8 cellular contexts compared by ENCODE assay signal in genomic region chr15:78709263-78709882, GRCh38.
A peak's percentile ranks its signal among the peaks of the same experiment; 100 is the strongest.
DNase-seq lines count a peak whose midpoint lies in the region; ATAC-seq and TF ChIP-seq lines count a peak whose summit lies in the region.

No MANE protein-coding gene starts in this region.

- no peaks in the 10 kb centered on the region for H4K20me1 ChIP-seq in neural cell (ENCODE audit: insufficient read depth)

- H3K4me3 ChIP-seq in esophagus squamous epithelium (peak overlapping the region in 1 of 4 donors; percentile 38), neural cell (ENCODE audit: low read length) (no peak overlapping the region)

- no peaks in the 10 kb centered on the region for H3K79me2 ChIP-seq in neural cell (replicated peaks; ENCODE audit: insufficient read depth, low read length)

- H3K9me2 ChIP-seq in neural cell (ENCODE audit: insufficient read depth, low read length): no peaks in the 10 kb centered on the region

- TF ChIP-seq EP300 in neural cell (conservative IDR thresholded peaks at IDR 0.05; ENCODE audit: poor library complexity, severe bottlenecking): no peak

- no peak overlapping the region for H3K4me2 ChIP-seq in neural cell (ENCODE audit: low read length)

- 9 to 11% methylated on average over 9 to 11 of the region's 21 CpGs for WGBS in esophagus squamous epithelium, 2 donors

- H3K4me1 ChIP-seq in esophagus squamous epithelium: peaks cover 0 to 8% (median 0%) of the 10 kb centered on the region in 3 donors

- TF ChIP-seq POLR2A in esophagus squamous epithelium (IDR thresholded peaks at IDR 0.05): no peak

- no peak overlapping the region for H3K9ac ChIP-seq in neural cell (ENCODE audit: low read length)

- ATAC-seq in HG03432 (IDR thresholded peaks at IDR 0.05; ENCODE audit: unreplicated experiment) (peak; percentile 62), HG02840 (IDR thresholded peaks at IDR 0.05; ENCODE audit: low FRiP score, unreplicated experiment) (no peak)

- peak; percentile 95 for TF ChIP-seq RAD21 in neural cell (conservative IDR thresholded peaks at IDR 0.05)

- peaks cover 0 to 4% (median 0%) of the 10 kb centered on the region in 3 donors for H3K9me3 ChIP-seq in esophagus squamous epithelium
- no peaks in the 10 kb centered on the region for H3K9me3 ChIP-seq in neural cell (ENCODE audit: low read length)

- intact Hi-C loops in esophagus squamous epithelium (cut with DNase I): loop anchor here (5.0 kb wide), 1 partner anchor 67 kb away; the partner anchor contains the start of gene CHRNB4

- peak; percentile 60 for DNase-seq in GM10266 (ENCODE audit: extremely low spot score)
- peak; percentile 47 for DNase-seq in OCI-M2 (lab: John Stamatoyannopoulos, UW; ENCODE audit: unreplicated experiment)
- peak; percentile 70 for DNase-seq in activated T-cell treated with anti-CD3 and anti-CD28 coated beads, Interleukin-2, amount 50 U/mL, for 1 hour
- DNase-seq in esophagus squamous epithelium (lab: John Stamatoyannopoulos, UW): no peak
- DNase-seq in stimulated activated naive CD4-positive, alpha-beta T cell treated with Interleukin-2 at 50 U/mL for 16 hours (lab: John Stamatoyannopoulos, UW): peak; percentile 36

- H3K27me3 ChIP-seq in esophagus squamous epithelium (peaks cover 0 to 20% (median 0%) of the 10 kb centered on the region in 4 donors), neural cell (ENCODE audit: insufficient read depth, low read depth, low read length) (peaks cover 6% of the 10 kb centered on the region)

- no peak overlapping the region for H2AFZ ChIP-seq in neural cell (ENCODE audit: low read depth, low read length)

- H3F3A ChIP-seq in neural cell (ENCODE audit: insufficient read depth, low read length, poor library complexity, severe bottlenecking): no peaks in the 10 kb centered on the region

- no peaks in the 10 kb centered on the region for H3K36me3 ChIP-seq in esophagus squamous epithelium
- no peaks in the 10 kb centered on the region for H3K36me3 ChIP-seq in neural cell (ENCODE audit: insufficient read depth, low read length)

- no peak overlapping the region for H3K27ac ChIP-seq in esophagus squamous epithelium
- H3K27ac ChIP-seq in neural cell (ENCODE audit: low read length): no peak overlapping the region

- TF ChIP-seq CTCF in GM10266 (IDR thresholded peaks at IDR 0.05; ENCODE audit: control insufficient read depth, insufficient read depth, low read depth, missing control alignments) (peak; percentile 85), esophagus squamous epithelium (IDR thresholded peaks at IDR 0.05) (peak; percentile 80 to 93 (median 88)), neural cell (IDR thresholded peaks at IDR 0.05; ENCODE audit: poor library complexity, severe bottlenecking) (peak; percentile 91)

TF ChIP-seq in neural cell, 6 proteins besides CTCF, POLR2A, EP300 and RAD21:
- TF ChIP-seq POLR2AphosphoS5 (IDR thresholded peaks at IDR 0.05): no peak
- TF ChIP-seq REST (IDR thresholded peaks at IDR 0.05; ENCODE audit: borderline replicate concordance): no peak
- no peak for TF ChIP-seq EZH2 (IDR thresholded peaks at IDR 0.05; ENCODE audit: borderline replicate concordance, insufficient read depth, low read length, poor library complexity, severe bottlenecking)
- TF ChIP-seq TAF1 (IDR thresholded peaks at IDR 0.05; ENCODE audit: low read depth): no peak
- peak; percentile 95 for TF ChIP-seq SMC3 (conservative IDR thresholded peaks at IDR 0.05; ENCODE audit: poor library complexity)
- no peak for TF ChIP-seq MXI1 (conservative IDR thresholded peaks at IDR 0.05; ENCODE audit: poor library complexity, severe bottlenecking)
